18 cellular contexts compared by ENCODE assay signal in the genomic region with DNA sequence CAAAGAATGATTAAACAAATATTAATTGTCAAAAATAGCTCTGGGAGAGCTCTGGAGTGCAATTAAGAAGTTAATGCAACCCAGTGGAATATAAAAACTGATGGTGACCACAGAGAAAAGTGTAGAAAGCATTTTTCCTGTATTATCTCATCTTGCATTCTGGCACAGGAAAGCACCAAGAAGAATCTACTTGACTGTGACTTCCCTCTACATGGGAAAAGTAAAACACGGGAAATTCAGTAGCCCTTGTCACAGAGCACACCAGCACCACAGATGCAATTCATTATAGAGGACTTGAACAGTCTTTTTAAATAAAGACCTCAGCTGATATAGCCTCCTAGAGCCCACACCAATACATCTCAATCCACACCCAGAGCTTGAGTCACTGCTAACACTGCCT.
DNase-seq lines count a peak whose midpoint lies in the region.
"Had no signal": no experiment of that assay in that cellular context is flagged by ENCODE, and none has a peak within 500 bp of the region (broad histone marks: within the 10 kb centered on the region; RNA-seq: fewer than 3 reads in every experiment).

No MANE protein-coding gene starts in this region.

- H3K4me1 ChIP-seq in ACC112 (ENCODE audit: control insufficient read depth, insufficient read depth, low read length, unreplicated experiment), result peaks cover 8% of the 10 kb centered on the region

- H3K27me3 Mint-ChIP-seq in activated CD4-positive, alpha-beta T cell treated with anti-CD3 and anti-CD28 coated beads, Interleukin-2, amount 10 ng/mL, durations not matched to agents 24 days and 14 days, result no peaks in the 10 kb centered on the region
- H3K27me3 Mint-ChIP-seq: CD4-positive, CD25-positive, alpha-beta regulatory T cell had no signal

- no peaks in the 10 kb centered on the region for H3K36me3 ChIP-seq in ACC112 (ENCODE audit: insufficient read depth, low read length)

- H3K27ac ChIP-seq in ACC112 (ENCODE audit: low read depth, low read length), result peak overlapping the region; percentile 50

- H3K36me3 Mint-ChIP-seq in activated CD4-positive, alpha-beta T cell treated with anti-CD3 and anti-CD28 coated beads, Interleukin-2, amount 10 ng/mL, durations not matched to agents 24 days and 14 days (ENCODE audit: low read depth), result no peaks in the 10 kb centered on the region
- H3K36me3 Mint-ChIP-seq: CD4-positive, CD25-positive, alpha-beta regulatory T cell had no signal

- peak overlapping the region; percentile 60 for H2AFZ ChIP-seq in ACC112 (ENCODE audit: low read length, unreplicated experiment)

- H3K4me3 ChIP-seq in ACC112 (ENCODE audit: low read depth, low read length), result no peak overlapping the region

- no peak overlapping the region for H3K27ac Mint-ChIP-seq in activated CD4-positive, alpha-beta T cell treated with anti-CD3 and anti-CD28 coated beads, Interleukin-2, amount 10 ng/mL, durations not matched to agents 24 days and 14 days
- H3K27ac Mint-ChIP-seq: CD4-positive, CD25-positive, alpha-beta regulatory T cell had no signal

- intact Hi-C loops in activated CD4-positive, alpha-beta T cell treated with anti-CD3 and anti-CD28 coated beads, Interleukin-2, amount 10 ng/mL, durations not matched to agents 24 days and 14 days (cut with micrococcal nuclease), result no loop called here

- peak; percentile 21 for DNase-seq in GM04503 (ENCODE audit: low read depth)
- peak; percentile 26 for DNase-seq in RPMI7951 (ENCODE audit: low read depth)
- DNase-seq in fibroblast of peridontal ligament (ENCODE audit: extremely low read depth), result peak; percentile 73
- DNase-seq in activated CD4-positive, alpha-beta T cell treated with anti-CD3 and anti-CD28 coated beads, Interleukin-2, amount 10 ng/mL, durations not matched to agents 24 days and 14 days, result no peak
- no peak for DNase-seq in HUDEP-2 (lab: John Stamatoyannopoulos, UW; ENCODE audit: unreplicated experiment in 76 of 76)
- DNase-seq in CD1c-positive myeloid dendritic cell (ENCODE audit: extremely low spot score), result no peak
- DNase-seq in stimulated activated CD4-positive, alpha-beta T cell treated with anti-CD3 and anti-CD28 coated beads, Interleukin-4, amount 100 ng/mL, for 1 hour, result no peak
- DNase-seq: 8988T; CD4-positive, CD25-positive, alpha-beta regulatory T cell; DMS79; GF-D8; Karpas-422; NCI-H1417 treated with DMSO at 0.1 percent for 48 hours; NCI-H2029; NCI-H510A; SIG-M5; SW 1271 had no signal

- no peaks in the 10 kb centered on the region for H3K4me1 Mint-ChIP-seq in activated CD4-positive, alpha-beta T cell treated with anti-CD3 and anti-CD28 coated beads, Interleukin-2, amount 10 ng/mL, durations not matched to agents 24 days and 14 days

- H3K4me3 Mint-ChIP-seq in activated CD4-positive, alpha-beta T cell treated with anti-CD3 and anti-CD28 coated beads, Interleukin-2, amount 10 ng/mL, durations not matched to agents 24 days and 14 days, result no peak overlapping the region
- H3K4me3 Mint-ChIP-seq: CD4-positive, CD25-positive, alpha-beta regulatory T cell had no signal

- H3K79me2 ChIP-seq in ACC112 (ENCODE audit: control insufficient read depth, insufficient read depth, low read length, unreplicated experiment), result no peaks in the 10 kb centered on the region

- no peaks in the 10 kb centered on the region for H3K27me3 ChIP-seq in ACC112 (ENCODE audit: insufficient read depth, low read length)

- H3K9me3 Mint-ChIP-seq in activated CD4-positive, alpha-beta T cell treated with anti-CD3 and anti-CD28 coated beads, Interleukin-2, amount 10 ng/mL, durations not matched to agents 24 days and 14 days, result peaks cover 30% of the 10 kb centered on the region

Comparison
In these comparisons a context has a peak if more than half of its experiments do, and no peak if none do; other contexts are left out.
1. DNase-seq: peak in GM04503 (single experiment), RPMI7951 (single experiment) and fibroblast of peridontal ligament (single experiment); none in activated CD4-positive, alpha-beta T cell treated with anti-CD3 and anti-CD28 coated beads, Interleukin-2, amount 10 ng/mL, durations not matched to agents 24 days and 14 days (single experiment), HUDEP-2 (0 of 76), CD1c-positive myeloid dendritic cell (single experiment) and stimulated activated CD4-positive, alpha-beta T cell treated with anti-CD3 and anti-CD28 coated beads, Interleukin-4, amount 100 ng/mL, for 1 hour (single experiment).